Comparison of ENCODE assay signal across 1 cellular context in the genomic region with DNA sequence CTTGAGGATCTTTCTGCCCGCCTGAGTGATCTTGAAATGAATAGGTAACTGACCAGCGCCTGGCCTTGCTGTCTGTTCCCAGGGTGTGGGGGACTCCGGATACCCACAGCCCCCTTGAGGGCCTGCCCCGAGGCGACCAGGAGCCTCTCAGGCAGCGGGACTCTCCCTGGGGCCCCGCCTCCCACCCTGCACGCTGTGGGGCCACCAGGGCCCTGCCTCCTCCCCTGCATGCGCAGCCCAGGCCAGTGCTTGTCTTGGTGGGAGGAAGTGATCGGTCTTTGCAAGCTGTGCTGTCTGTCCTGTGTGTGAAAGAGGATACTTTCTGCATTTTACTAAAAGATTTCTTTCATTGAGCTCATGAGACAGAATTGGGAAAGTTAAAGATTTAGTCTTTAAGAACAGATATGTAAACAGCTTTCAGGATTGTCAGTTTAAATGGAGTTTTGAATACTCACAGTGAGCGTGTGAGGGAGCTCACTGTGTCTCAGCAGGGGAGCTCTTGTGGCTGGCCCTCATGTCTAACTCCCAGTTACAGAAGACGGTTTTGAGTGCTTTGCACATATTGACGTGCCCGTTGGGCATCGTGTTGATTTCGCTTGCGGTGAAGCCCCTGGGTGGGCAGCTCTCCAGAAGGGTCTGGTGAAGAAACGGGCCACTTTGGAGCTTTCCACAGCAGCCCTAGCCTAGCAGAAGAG.
TF ChIP-seq lines count a peak whose summit lies in the region.

No MANE protein-coding gene starts in this region.

TF ChIP-seq in H1, 55 proteins besides CTCF, POLR2A, EP300 and RAD21:
- no peak for TF ChIP-seq EGR1 (IDR thresholded peaks at IDR 0.05; ENCODE audit: borderline replicate concordance, low read depth, low read length)
- TF ChIP-seq BACH1 (IDR thresholded peaks at IDR 0.05; ENCODE audit: low read length), result no peak
- no peak for TF ChIP-seq ZNF274 (IDR thresholded peaks at IDR 0.05; ENCODE audit: borderline replicate concordance, extremely low read depth, low read length)
- TF ChIP-seq PHF8 (conservative IDR thresholded peaks at IDR 0.05; ENCODE audit: low read depth, low read length), result no peak
